ENCODE assay signal across 8 cellular contexts in the genomic region with DNA sequence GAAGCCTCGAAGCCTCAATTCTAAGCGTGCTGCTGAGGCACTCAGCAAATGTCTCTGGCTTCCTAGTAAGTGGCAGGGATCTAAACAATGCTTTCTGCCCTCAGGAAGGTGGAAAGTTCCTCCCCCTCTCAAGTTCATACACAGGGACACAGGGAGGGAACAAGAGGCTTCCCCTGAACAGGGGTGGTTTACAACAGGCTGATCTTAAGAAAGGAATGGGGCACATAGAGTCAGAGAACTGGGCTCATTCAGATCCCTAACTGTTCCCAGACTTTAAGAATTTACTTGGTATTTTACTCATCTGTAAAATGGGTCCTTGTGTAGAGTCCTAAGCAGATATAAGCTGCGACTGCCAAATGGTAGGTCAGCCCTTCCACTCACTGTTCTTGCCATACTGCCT. TPM values are rescaled to one million over a fixed set of nuclear protein-coding genes. Genes with fewer than 3 reads are reported as not detected.
DNase-seq lines count a peak whose midpoint lies in the region; ATAC-seq and TF ChIP-seq lines count a peak whose summit lies in the region.

No MANE protein-coding gene starts in this region.

- H3K23ac ChIP-seq in mesenchymal stem cell (ENCODE audit: low read length in 2 of 2): no peak overlapping the region

- DNase-seq in HFF-Myc (ENCODE audit: extremely low read depth, low read depth): no peak
- peak; percentile 62 for DNase-seq in mesenchymal stem cell
- no peak for DNase-seq in thoracic aorta (ENCODE audit: low spot score)
- no peak for DNase-seq in activated naive CD4-positive, alpha-beta T cell treated with anti-CD3 and anti-CD28 coated beads for 36 hours
- DNase-seq in NCI-H2171 treated with DMSO at 0.1 percent for 48 hours (lab: John Stamatoyannopoulos, UW): no peak
- DNase-seq in DMS153 (lab: John Stamatoyannopoulos, UW): no peak

- H3K4me1 ChIP-seq in mesenchymal stem cell (ENCODE audit: control insufficient read depth, insufficient read depth, low read depth, low read length): peaks cover 39% of the 10 kb centered on the region
- peaks cover 49 to 84% of the 10 kb centered on the region in 2 donors for H3K4me1 ChIP-seq in thoracic aorta (ENCODE audit: control insufficient read depth in 1 of 2, low read depth in 2 of 2)

- intact Hi-C loops in activated naive CD4-positive, alpha-beta T cell treated with anti-CD3 and anti-CD28 coated beads for 36 hours (cut with micrococcal nuclease): no loop called here

- no peaks in the 10 kb centered on the region for H3K9me3 ChIP-seq in mesenchymal stem cell (ENCODE audit: control insufficient read depth, low read length)
- no peaks in the 10 kb centered on the region for H3K9me3 ChIP-seq in thoracic aorta

- 32% methylated on average over 3 of the region's 3 CpGs for WGBS in mesenchymal stem cell

- peak overlapping the region; percentile 78 for H4K8ac ChIP-seq in mesenchymal stem cell (ENCODE audit: low read length)

- no peaks in the 10 kb centered on the region for H3K9me3 Mint-ChIP-seq in activated naive CD4-positive, alpha-beta T cell treated with anti-CD3 and anti-CD28 coated beads for 36 hours

- no peaks in the 10 kb centered on the region for H3K36me3 Mint-ChIP-seq in activated naive CD4-positive, alpha-beta T cell treated with anti-CD3 and anti-CD28 coated beads for 36 hours (ENCODE audit: low read depth)

- CTCF ChIA-PET in activated naive CD4-positive, alpha-beta T cell treated with anti-CD3 and anti-CD28 coated beads for 36 hours (lab: Charles Lee): no interaction called here

- no peak overlapping the region for H2AFZ ChIP-seq in mesenchymal stem cell (ENCODE audit: low read depth, low read length)

- H2BK5ac ChIP-seq in mesenchymal stem cell (ENCODE audit: low read depth, low read length, poor library complexity, severe bottlenecking): no peak overlapping the region

- H3K4me3 ChIP-seq in HFF-Myc (replicated peaks; ENCODE audit: low read depth, low read length): peak overlapping the region; percentile 87
- no peak overlapping the region for H3K4me3 ChIP-seq in mesenchymal stem cell (ENCODE audit: insufficient read depth in 1 of 2, low read depth in 1 of 2, low read length in 2 of 2)
- peak overlapping the region; percentile 37 for H3K4me3 ChIP-seq in thoracic aorta

- peak overlapping the region; percentile 71 to 83 for H3K18ac ChIP-seq in mesenchymal stem cell (ENCODE audit: low read depth in 1 of 2, low read length in 2 of 2)

- H3K14ac ChIP-seq in mesenchymal stem cell (ENCODE audit: low read length in 2 of 2): peak overlapping the region in 1 of 2 experiments; percentile 11

- peak overlapping the region; percentile 78 to 87 for H3K4ac ChIP-seq in mesenchymal stem cell (ENCODE audit: low read depth in 1 of 2, low read length in 2 of 2)

- no peak overlapping the region for H3K27ac Mint-ChIP-seq in activated naive CD4-positive, alpha-beta T cell treated with anti-CD3 and anti-CD28 coated beads for 36 hours

- H3K4me2 ChIP-seq in mesenchymal stem cell (ENCODE audit: low read length, poor library complexity, severe bottlenecking): no peak overlapping the region

- peaks cover 0 to 46% of the 10 kb centered on the region in 2 experiments for H3K27me3 ChIP-seq in mesenchymal stem cell (ENCODE audit: control insufficient read depth in 1 of 2, insufficient read depth in 1 of 2, low read length in 2 of 2)
- H3K27me3 ChIP-seq in thoracic aorta (replicated peaks; ENCODE audit: insufficient read depth): no peaks in the 10 kb centered on the region

- H3K4me3 Mint-ChIP-seq in activated naive CD4-positive, alpha-beta T cell treated with anti-CD3 and anti-CD28 coated beads for 36 hours: no peak overlapping the region

- peak overlapping the region; percentile 4 for H2BK15ac ChIP-seq in mesenchymal stem cell (ENCODE audit: low read depth, poor library complexity, severe bottlenecking)

- ATAC-seq in thoracic aorta (ENCODE audit: insufficient number of reproducible peaks, low FRiP score, low read depth) (no peak), HG03025 (IDR thresholded peaks at IDR 0.05; ENCODE audit: low FRiP score, unreplicated experiment) (no peak)

- H3K27me3 Mint-ChIP-seq in activated naive CD4-positive, alpha-beta T cell treated with anti-CD3 and anti-CD28 coated beads for 36 hours (ENCODE audit: low read depth): peaks cover 36% of the 10 kb centered on the region

- H2AK5ac ChIP-seq in mesenchymal stem cell (ENCODE audit: low read length, severe bottlenecking): peak overlapping the region; percentile 83

- peaks cover 14% of the 10 kb centered on the region for H3K79me1 ChIP-seq in mesenchymal stem cell (replicated peaks; ENCODE audit: low read length, poor library complexity, severe bottlenecking)

- peak overlapping the region; percentile 29 to 82 for H2BK12ac ChIP-seq in mesenchymal stem cell (ENCODE audit: low read length in 2 of 2)

- peak overlapping the region; percentile 88 for H4K91ac ChIP-seq in mesenchymal stem cell (ENCODE audit: low read length)

- peaks cover 4% of the 10 kb centered on the region for H3K4me1 Mint-ChIP-seq in activated naive CD4-positive, alpha-beta T cell treated with anti-CD3 and anti-CD28 coated beads for 36 hours (ENCODE audit: low read depth)

- H3K27ac ChIP-seq in angular gyrus (ENCODE audit: low read depth, low read length): peak overlapping the region; percentile 25
- H3K27ac ChIP-seq in mesenchymal stem cell (ENCODE audit: low read length, poor library complexity, severe bottlenecking): no peak overlapping the region
- H3K27ac ChIP-seq in thoracic aorta: peak overlapping the region; percentile 76 to 91

- no peak for TF ChIP-seq CTCF in HFF-Myc (IDR thresholded peaks at IDR 0.05; ENCODE audit: low read depth, low read length, missing control alignments)
- no peak for TF ChIP-seq CTCF in thoracic aorta (IDR thresholded peaks at IDR 0.05)

- peak overlapping the region; percentile 74 for H2BK120ac ChIP-seq in mesenchymal stem cell (ENCODE audit: low read depth, low read length)

- H3K36me3 ChIP-seq in mesenchymal stem cell (ENCODE audit: control insufficient read depth in 1 of 2, insufficient read depth in 2 of 2, low read depth in 1 of 2, low read length in 2 of 2) (peaks cover 0 to 18% of the 10 kb centered on the region in 2 experiments), thoracic aorta (no peaks in the 10 kb centered on the region)

- H3K9ac ChIP-seq in mesenchymal stem cell (ENCODE audit: low read length): no peak overlapping the region

RNA-seq across cellular contexts. Expression of a gene that starts 2.5 kb away (rescaled TPM):
- 142 TPM for polyA plus RNA-seq in mesenchymal stem cell (2013, experiment 1 of 2)
- 136 TPM for polyA plus RNA-seq in mesenchymal stem cell (2013, experiment 2 of 2)
- total RNA-seq in thoracic aorta: 100 to 1,000 TPM; 138 to 151 TPM
- under 1 TPM; 0.12 to 0.19 TPM for total RNA-seq in activated naive CD4-positive, alpha-beta T cell treated with anti-CD3 and anti-CD28 coated beads for 36 hours

Comparison
In these comparisons a context has a peak if more than half of its experiments do, and no peak if none do; other contexts are left out.
1. H3K4me3 ChIP-seq: peak in HFF-Myc (single experiment) and thoracic aorta (single experiment); none in mesenchymal stem cell (0 of 2).
2. RNA of a gene that starts 2.5 kb away (total RNA-seq): 138 to 151 TPM in thoracic aorta; 0.12 to 0.19 TPM in activated naive CD4-positive, alpha-beta T cell treated with anti-CD3 and anti-CD28 coated beads for 36 hours; every median in the first group is over 100 times any median in the second.